Comparison of ENCODE assay signal across 11 cellular contexts in the genomic region with DNA sequence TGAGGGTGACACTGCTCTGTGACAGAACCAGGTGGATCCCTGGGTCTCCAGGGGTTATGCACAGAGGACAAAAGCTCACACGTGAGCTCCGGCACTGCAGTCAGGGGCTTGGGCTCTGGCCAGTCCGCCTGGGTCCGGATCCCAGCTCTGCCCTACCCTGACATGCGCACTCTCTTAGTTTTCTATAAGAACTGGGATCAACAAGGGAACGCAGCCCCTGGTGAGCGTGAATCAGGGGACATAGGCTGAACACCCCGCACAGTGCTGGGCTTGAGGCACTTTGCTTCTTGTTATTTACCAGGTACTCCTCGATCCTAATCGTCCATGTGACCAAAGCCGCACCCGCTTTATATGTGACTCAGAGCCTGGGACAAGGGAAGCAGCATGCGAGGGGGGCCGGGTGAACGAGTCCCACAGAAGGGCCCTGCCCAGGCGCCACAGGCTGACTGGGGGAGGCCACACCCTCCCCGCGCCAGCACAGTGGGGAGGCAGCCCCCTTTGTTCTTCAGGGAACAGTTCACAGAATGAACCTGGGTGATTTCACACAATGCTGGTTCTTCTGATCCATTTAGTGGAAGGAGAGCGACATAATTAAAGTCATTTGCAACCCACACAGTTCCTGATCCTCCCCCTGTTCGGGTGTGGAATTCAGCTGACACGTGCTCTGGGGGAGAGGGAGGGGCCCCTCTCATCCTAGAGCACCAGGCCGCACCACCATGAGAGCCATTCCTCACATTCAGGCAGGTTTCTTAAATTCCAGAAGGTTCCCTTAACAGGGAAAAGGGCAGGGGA. TPM values are rescaled to one million over a fixed set of nuclear protein-coding genes. Genes with fewer than 3 reads are reported as not detected.
DNase-seq lines count a peak whose midpoint lies in the region; ATAC-seq and TF ChIP-seq lines count a peak whose summit lies in the region.
"Had no signal": no experiment of that assay in that cellular context is flagged by ENCODE, and none has a peak within 500 bp of the region (broad histone marks: within the 10 kb centered on the region; RNA-seq: fewer than 3 reads in every experiment).

No MANE protein-coding gene starts in this region.

- no peaks in the 10 kb centered on the region for H3K36me3 ChIP-seq in colonic mucosa
- no peaks in the 10 kb centered on the region for H3K36me3 ChIP-seq in upper lobe of right lung
- H3K36me3 ChIP-seq: brain microvascular endothelial cell, sigmoid colon had no signal

- POLR2A ChIA-PET in activated CD4-positive, alpha-beta memory T cell treated with anti-CD3 and anti-CD28 coated beads, Interleukin-2, amount 10 ng/mL, durations not matched to agents 7 days and 5 days (lab: Charles Lee), result interaction anchor here (1.3 kb wide), 1 partner anchor 126 kb away, joined by 7 read pairs; no protein-coding TSS in a partner anchor
- POLR2A ChIA-PET in activated CD4-positive, alpha-beta memory T cell treated with anti-CD3 and anti-CD28 coated beads for 36 hours (lab: Charles Lee), result interaction anchor here (0.8 kb wide), 1 partner anchor 9 kb away, joined by 3 read pairs; no protein-coding TSS in a partner anchor

- H3K9me3 ChIP-seq in colonic mucosa (no peaks in the 10 kb centered on the region), upper lobe of right lung (no peaks in the 10 kb centered on the region)
- H3K9me3 ChIP-seq: sigmoid colon had no signal

- H3K36me3 Mint-ChIP-seq in activated CD4-positive, alpha-beta memory T cell treated with anti-CD3 and anti-CD28 coated beads, Interleukin-2, amount 10 ng/mL, durations not matched to agents 7 days and 5 days (ENCODE audit: low read depth), result no peaks in the 10 kb centered on the region
- no peaks in the 10 kb centered on the region for H3K36me3 Mint-ChIP-seq in activated CD4-positive, alpha-beta memory T cell treated with anti-CD3 and anti-CD28 coated beads for 36 hours

- H3K27me3 ChIP-seq in colonic mucosa, result no peaks in the 10 kb centered on the region
- peaks cover 9% of the 10 kb centered on the region for H3K27me3 ChIP-seq in upper lobe of right lung
- H3K27me3 ChIP-seq: brain microvascular endothelial cell had no signal

- H3K4me1 ChIP-seq in colonic mucosa (no peaks in the 10 kb centered on the region), upper lobe of right lung (peaks cover 16% of the 10 kb centered on the region)
- H3K4me1 ChIP-seq: sigmoid colon had no signal

- intact Hi-C loops in activated CD4-positive, alpha-beta memory T cell treated with anti-CD3 and anti-CD28 coated beads for 36 hours (cut with micrococcal nuclease), result loop anchor here (5.0 kb wide), 2 partner anchors 58 to 193 kb away; partner anchors contain the start of gene WFS1
- intact Hi-C loops in colonic mucosa (cut with DNase I), result no loop called here
- intact Hi-C loops in upper lobe of right lung (cut with DNase I), result loop anchor here (5.0 kb wide), 1 partner anchor 73 kb away; no protein-coding TSS in a partner anchor

- peak; percentile 44 for DNase-seq in activated CD4-positive, alpha-beta memory T cell treated with anti-CD3 and anti-CD28 coated beads, Interleukin-2, amount 10 ng/mL, durations not matched to agents 7 days and 5 days
- DNase-seq in activated CD4-positive, alpha-beta memory T cell treated with anti-CD3 and anti-CD28 coated beads for 36 hours, result no peak
- DNase-seq in colonic mucosa (peak; percentile 29), left kidney (ENCODE audit: low read depth, low spot score) (peak; percentile 47), upper lobe of right lung (peak; percentile 82), NCI-H2171 (lab: John Stamatoyannopoulos, UW) (no peak), MV-4-11 (lab: John Stamatoyannopoulos, UW) (no peak)
- DNase-seq: activated CD4-positive, alpha-beta T cell treated with anti-CD3 and anti-CD28 coated beads, Interleukin-2, amount 50 U/mL, for 48 hours; brain microvascular endothelial cell; sigmoid colon had no signal

- CTCF ChIA-PET in activated CD4-positive, alpha-beta memory T cell treated with anti-CD3 and anti-CD28 coated beads, Interleukin-2, amount 10 ng/mL, durations not matched to agents 7 days and 5 days (lab: Charles Lee), result interaction anchor here (1.3 to 14.4 kb wide), 5 partner anchors 8 to 326 kb away, joined by 4 to 341 read pairs (median 21); partner anchors contain the start of gene WFS1
- CTCF ChIA-PET in activated CD4-positive, alpha-beta memory T cell treated with anti-CD3 and anti-CD28 coated beads for 36 hours (lab: Charles Lee), result interaction anchor here (0.5 to 15.2 kb wide), 6 partner anchors 9 to 327 kb away, joined by 3 to 505 read pairs (median 4); partner anchors contain the start of gene WFS1

- peaks cover 36% of the 10 kb centered on the region for H3K27me3 Mint-ChIP-seq in activated CD4-positive, alpha-beta memory T cell treated with anti-CD3 and anti-CD28 coated beads, Interleukin-2, amount 10 ng/mL, durations not matched to agents 7 days and 5 days
- H3K27me3 Mint-ChIP-seq in activated CD4-positive, alpha-beta memory T cell treated with anti-CD3 and anti-CD28 coated beads for 36 hours, result peaks cover 39% of the 10 kb centered on the region

- no peak overlapping the region for H3K27ac Mint-ChIP-seq in activated CD4-positive, alpha-beta memory T cell treated with anti-CD3 and anti-CD28 coated beads, Interleukin-2, amount 10 ng/mL, durations not matched to agents 7 days and 5 days
- no peak overlapping the region for H3K27ac Mint-ChIP-seq in activated CD4-positive, alpha-beta memory T cell treated with anti-CD3 and anti-CD28 coated beads for 36 hours

- H3K4me3 ChIP-seq in colonic mucosa (no peak overlapping the region), upper lobe of right lung (no peak overlapping the region)
- H3K4me3 ChIP-seq: sigmoid colon had no signal

- H3K9ac ChIP-seq in colonic mucosa (ENCODE audit: low read depth in 2 of 2, low read length in 2 of 2), result no peak overlapping the region

- H3K27ac ChIP-seq in colonic mucosa, result no peak overlapping the region
- H3K27ac ChIP-seq in upper lobe of right lung, result peak overlapping the region; percentile 77
- H3K27ac ChIP-seq: brain microvascular endothelial cell had no signal

- no peaks in the 10 kb centered on the region for H3K9me3 Mint-ChIP-seq in activated CD4-positive, alpha-beta memory T cell treated with anti-CD3 and anti-CD28 coated beads, Interleukin-2, amount 10 ng/mL, durations not matched to agents 7 days and 5 days
- H3K9me3 Mint-ChIP-seq in activated CD4-positive, alpha-beta memory T cell treated with anti-CD3 and anti-CD28 coated beads for 36 hours, result no peaks in the 10 kb centered on the region

- H3K4me3 Mint-ChIP-seq in activated CD4-positive, alpha-beta memory T cell treated with anti-CD3 and anti-CD28 coated beads, Interleukin-2, amount 10 ng/mL, durations not matched to agents 7 days and 5 days, result no peak overlapping the region
- H3K4me3 Mint-ChIP-seq in activated CD4-positive, alpha-beta memory T cell treated with anti-CD3 and anti-CD28 coated beads for 36 hours, result no peak overlapping the region

- ATAC-seq in upper lobe of right lung (peak; percentile 83), HG03097 (IDR thresholded peaks at IDR 0.05; ENCODE audit: low FRiP score, unreplicated experiment) (no peak)

- TF ChIP-seq CTCF in colonic mucosa (IDR thresholded peaks at IDR 0.05) (no peak), upper lobe of right lung (IDR thresholded peaks at IDR 0.05) (no peak)

- peaks cover 45% of the 10 kb centered on the region for H3K4me1 Mint-ChIP-seq in activated CD4-positive, alpha-beta memory T cell treated with anti-CD3 and anti-CD28 coated beads, Interleukin-2, amount 10 ng/mL, durations not matched to agents 7 days and 5 days
- peaks cover 4% of the 10 kb centered on the region for H3K4me1 Mint-ChIP-seq in activated CD4-positive, alpha-beta memory T cell treated with anti-CD3 and anti-CD28 coated beads for 36 hours (ENCODE audit: low read depth)

RNA-seq across cellular contexts. Expression of gene WFS1, which starts 55.5 kb away (rescaled TPM):
- 1 to 10 TPM; 2.4 to 3.5 TPM for total RNA-seq in activated CD4-positive, alpha-beta memory T cell treated with anti-CD3 and anti-CD28 coated beads, Interleukin-2, amount 10 ng/mL, durations not matched to agents 7 days and 5 days
- total RNA-seq in activated CD4-positive, alpha-beta memory T cell treated with anti-CD3 and anti-CD28 coated beads for 36 hours, result 1 to 10 TPM; 4.6 to 5.3 TPM
- 10 to 100 TPM; 12.1 to 12.7 TPM for total RNA-seq in colonic mucosa
- 110 TPM for total RNA-seq in upper lobe of right lung

Comparison
In these comparisons a context has a peak if more than half of its experiments do, and no peak if none do; other contexts are left out.
1. DNase-seq: peak in activated CD4-positive, alpha-beta memory T cell treated with anti-CD3 and anti-CD28 coated beads, Interleukin-2, amount 10 ng/mL, durations not matched to agents 7 days and 5 days (single experiment), colonic mucosa (single experiment), left kidney (single experiment) and upper lobe of right lung (single experiment); none in activated CD4-positive, alpha-beta memory T cell treated with anti-CD3 and anti-CD28 coated beads for 36 hours (single experiment), NCI-H2171 (single experiment) and MV-4-11 (single experiment).